In the genomic region with DNA sequence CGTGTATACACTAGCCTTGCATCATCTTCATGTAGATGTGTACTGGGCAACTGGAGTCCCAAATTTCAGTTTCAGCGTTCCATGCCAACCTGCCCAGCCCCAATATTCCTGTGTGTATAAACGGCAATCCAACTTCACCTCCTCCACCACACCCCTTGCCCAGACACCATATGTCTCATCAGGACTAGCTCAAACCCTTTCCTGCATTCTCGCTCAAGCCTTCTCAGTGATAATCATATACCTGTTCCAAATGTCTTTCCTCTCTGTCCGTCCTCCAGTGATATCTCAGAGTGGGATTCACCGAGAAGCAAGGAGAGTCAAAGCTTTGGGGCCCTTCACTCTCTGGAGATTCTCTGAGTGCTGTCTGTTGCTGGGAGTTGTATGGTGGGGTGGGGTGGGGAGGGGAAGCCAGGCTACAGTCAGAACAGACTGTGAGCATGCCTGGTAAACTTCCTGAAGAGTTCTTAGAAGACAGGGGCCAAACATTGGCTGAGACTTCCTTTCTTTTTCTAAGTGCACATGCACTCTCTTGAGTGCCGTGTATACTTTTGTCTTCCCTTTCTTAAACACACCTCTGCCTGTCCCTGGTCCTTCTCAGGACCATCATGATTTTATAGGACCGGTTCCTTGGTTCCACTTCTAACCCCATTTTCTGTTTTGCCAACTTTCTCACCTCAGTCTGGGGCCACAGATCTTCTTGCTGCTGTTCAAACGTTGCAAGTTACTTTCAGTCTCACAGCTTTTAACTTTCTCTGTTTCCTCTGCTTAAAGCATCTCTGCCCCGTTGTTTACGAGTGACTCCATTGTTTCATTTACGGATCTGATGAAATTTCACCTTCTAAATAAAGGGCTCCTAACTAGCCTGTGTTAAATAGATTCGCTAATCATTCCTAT, we compare ENCODE assay signal across 8 cellular contexts.
DNase-seq lines count a peak whose midpoint lies in the region; ATAC-seq and TF ChIP-seq lines count a peak whose summit lies in the region.
"Not testable (repeated sequence)": the region's sequence is repeated elsewhere in the genome, so short reads cannot be mapped to it uniquely, and the experiment has no call there.

No MANE protein-coding gene starts in this region.

- H3K36me3 Mint-ChIP-seq in T-helper 1 cell treated with Interleukin-12 subunit alpha and Interleukin-12 subunit beta and Interleukin-4 antibody, amounts not matched to agents 30 μg/mL and 1 μg/mL, for 36 hours (ENCODE audit: low read depth), result not testable (repeated sequence)

- not testable (repeated sequence) for TF ChIP-seq CTCF in GM10266 (IDR thresholded peaks at IDR 0.05; ENCODE audit: control insufficient read depth, insufficient read depth, low read depth, missing control alignments)

- peak overlapping the region; percentile 93 for H3K27ac Mint-ChIP-seq in T-helper 1 cell treated with Interleukin-12 subunit alpha and Interleukin-12 subunit beta and Interleukin-4 antibody, amounts not matched to agents 30 μg/mL and 1 μg/mL, for 36 hours

- ATAC-seq in GM19023 (IDR thresholded peaks at IDR 0.05; ENCODE audit: unreplicated experiment) (peak; percentile 75), GM21526 (IDR thresholded peaks at IDR 0.05; ENCODE audit: low FRiP score, unreplicated experiment) (peak; percentile 80), HG02970 (IDR thresholded peaks at IDR 0.05; ENCODE audit: low FRiP score, unreplicated experiment) (peak; percentile 82), HG03457 (IDR thresholded peaks at IDR 0.05; ENCODE audit: unreplicated experiment) (peak; percentile 85)

- H3K9me3 Mint-ChIP-seq in T-helper 1 cell treated with Interleukin-12 subunit alpha and Interleukin-12 subunit beta and Interleukin-4 antibody, amounts not matched to agents 30 μg/mL and 1 μg/mL, for 36 hours, result not testable (repeated sequence)

- H3K4me3 Mint-ChIP-seq in T-helper 1 cell treated with Interleukin-12 subunit alpha and Interleukin-12 subunit beta and Interleukin-4 antibody, amounts not matched to agents 30 μg/mL and 1 μg/mL, for 36 hours, result peak overlapping the region; percentile 88

- H3K4me1 Mint-ChIP-seq in T-helper 1 cell treated with Interleukin-12 subunit alpha and Interleukin-12 subunit beta and Interleukin-4 antibody, amounts not matched to agents 30 μg/mL and 1 μg/mL, for 36 hours (ENCODE audit: low read depth), result not testable (repeated sequence)

- H3K27me3 Mint-ChIP-seq in T-helper 1 cell treated with Interleukin-12 subunit alpha and Interleukin-12 subunit beta and Interleukin-4 antibody, amounts not matched to agents 30 μg/mL and 1 μg/mL, for 36 hours (ENCODE audit: low read depth), result not testable (repeated sequence)

- peak; percentile 7 for DNase-seq in GM10266 (ENCODE audit: extremely low spot score)
- peak; percentile 14 for DNase-seq in activated naive CD4-positive, alpha-beta T cell treated with anti-CD3 and anti-CD28 coated beads, Interleukin-2, amount 50 U/mL, for 16 hours
- DNase-seq in stimulated activated CD4-positive, alpha-beta T cell treated with anti-CD3 and anti-CD28 coated beads, Interleukin-15, amount 100 ng/mL, for 24 hours, result peak; percentile 8

Comparison
In these comparisons a context has a peak if more than half of its experiments do, and no peak if none do; other contexts are left out.
1. Peak in every context shown above with its lines: DNase-seq and ATAC-seq.